Comparison of ENCODE assay signal across 19 cellular contexts in genomic region chr7:123581162-123581459, GRCh38. TPM values are rescaled to one million over a fixed set of nuclear protein-coding genes. Genes with fewer than 3 reads are reported as not detected.
DNase-seq lines count a peak whose midpoint lies in the region; ATAC-seq and TF ChIP-seq lines count a peak whose summit lies in the region.
"Had no signal": no experiment of that assay in that cellular context is flagged by ENCODE, and none has a peak within 500 bp of the region (broad histone marks: within the 10 kb centered on the region; RNA-seq: fewer than 3 reads in every experiment).

No MANE protein-coding gene starts in this region.

- CTCF ChIA-PET in SK-N-SH (lab: Yijun Ruan, JAX): interaction anchor here (0.8 to 4.0 kb wide), 31 partner anchors 10 to 335 kb away, joined by 3 to 23 read pairs (median 4); partner anchors contain the start of genes NDUFA5 and WASL

- DNase-seq in SK-N-SH: no peak
- no peak for DNase-seq in colonic mucosa
- no peak for DNase-seq in foreskin melanocyte
- DNase-seq in GM10266 (ENCODE audit: extremely low spot score): no peak
- DNase-seq: CD4-positive, alpha-beta T cell; cerebellar nuclear complex; stimulated activated CD4-positive, alpha-beta T cell treated with anti-CD3 and anti-CD28 coated beads, Interleukin-12 subunit alpha, Interleukin-12 subunit beta, amount 100 ng/mL, for 4 hours; stimulated activated naive CD4-positive, alpha-beta T cell; T-cell had no signal

- no peaks in the 10 kb centered on the region for H4K20me1 ChIP-seq in SK-N-SH (ENCODE audit: insufficient read depth)

- TF ChIP-seq CTCF in SK-N-SH (IDR thresholded peaks at IDR 0.05): peak; percentile 5; the same call in 1 of the 2 replicates
- peak; percentile 6 for TF ChIP-seq CTCF in colonic mucosa (IDR thresholded peaks at IDR 0.05)
- TF ChIP-seq CTCF in GM10266 (IDR thresholded peaks at IDR 0.05; ENCODE audit: control insufficient read depth, insufficient read depth, low read depth, missing control alignments): no peak

- H3K36me3 ChIP-seq in SK-N-SH (replicated peaks in 1 of 2; ENCODE audit: control insufficient read depth in 1 of 2, insufficient read depth in 2 of 2, low read length in 1 of 2) (no peaks in the 10 kb centered on the region), colonic mucosa (no peaks in the 10 kb centered on the region), skeletal muscle satellite cell (ENCODE audit: insufficient read depth, low read length) (no peaks in the 10 kb centered on the region)
- H3K36me3 ChIP-seq: gastroesophageal sphincter, tibial nerve had no signal

- ATAC-seq in SK-N-SH treated with all-trans-retinoic acid at 6 μM for 48 hours (no peak; the same call in 2 of the 3 replicates), HG02678 (IDR thresholded peaks at IDR 0.05; ENCODE audit: unreplicated experiment) (peak; percentile 7), HG03469 (IDR thresholded peaks at IDR 0.05; ENCODE audit: unreplicated experiment) (no peak)
- ATAC-seq: activated CD8-positive, alpha-beta T cell treated with anti-CD3 and anti-CD28 coated beads for 36 hours; gastroesophageal sphincter had no signal

- H3K27ac ChIP-seq in SK-N-SH (ENCODE audit: low read depth in 2 of 2, low read length in 1 of 2) (no peak overlapping the region), colonic mucosa (no peak overlapping the region)
- H3K27ac ChIP-seq: gastroesophageal sphincter, tibial nerve had no signal

- H3K9me3 ChIP-seq in SK-N-SH (no peaks in the 10 kb centered on the region), colonic mucosa (no peaks in the 10 kb centered on the region), skeletal muscle satellite cell (replicated peaks; ENCODE audit: low read length) (no peaks in the 10 kb centered on the region)
- H3K9me3 ChIP-seq: gastroesophageal sphincter, tibial nerve had no signal

- 11% methylated on average over 2 of the region's 2 CpGs for WGBS in SK-N-SH (ENCODE audit: low lambda C conversion rate)

- H3K9ac ChIP-seq in SK-N-SH (no peak overlapping the region), colonic mucosa (ENCODE audit: low read depth in 2 of 2, low read length in 2 of 2) (no peak overlapping the region), skeletal muscle satellite cell (ENCODE audit: low read depth, low read length) (no peak overlapping the region)

- H3K4me1 ChIP-seq in SK-N-SH (ENCODE audit: control insufficient read depth in 1 of 2, insufficient read depth in 2 of 2, low read depth in 1 of 2, low read length in 1 of 2) (no peaks in the 10 kb centered on the region; a peak in 1 of 4 replicates), colonic mucosa (no peaks in the 10 kb centered on the region), skeletal muscle satellite cell (ENCODE audit: control insufficient read depth, insufficient read depth, low read length) (no peaks in the 10 kb centered on the region)
- H3K4me1 ChIP-seq: tibial nerve had no signal

- H3F3A ChIP-seq in SK-N-SH (replicated peaks; ENCODE audit: insufficient read depth): no peaks in the 10 kb centered on the region

- intact Hi-C loops in colonic mucosa (cut with DNase I): loop anchor here (10.0 kb wide), 1 partner anchor 294 kb away; no protein-coding TSS in a partner anchor

- H2AFZ ChIP-seq in SK-N-SH (ENCODE audit: low read depth): no peak overlapping the region

- no peaks in the 10 kb centered on the region for H3K9me2 ChIP-seq in SK-N-SH

- TF ChIP-seq EP300 in SK-N-SH (IDR thresholded peaks at IDR 0.05; ENCODE audit: borderline replicate concordance in 1 of 2, low read depth in 1 of 2, low read length in 1 of 2): no peak

- H3K27me3 ChIP-seq in SK-N-SH (ENCODE audit: insufficient read depth) (peaks cover 13% of the 10 kb centered on the region; the same call in 1 of the 2 replicates), colonic mucosa (no peaks in the 10 kb centered on the region), skeletal muscle satellite cell (ENCODE audit: control insufficient read depth, insufficient read depth, low read length) (no peaks in the 10 kb centered on the region)
- H3K27me3 ChIP-seq: tibial nerve had no signal

- no peak overlapping the region; a peak in 1 of 4 replicates for H3K4me3 ChIP-seq in SK-N-SH (ENCODE audit: low read depth in 2 of 2, low read length in 1 of 2)
- H3K4me3 ChIP-seq in colonic mucosa: no peak overlapping the region
- no peak overlapping the region for H3K4me3 ChIP-seq in skeletal muscle satellite cell (ENCODE audit: low read length)
- H3K4me3 ChIP-seq: gastroesophageal sphincter, tibial nerve had no signal

- no peaks in the 10 kb centered on the region for H3K79me2 ChIP-seq in SK-N-SH (ENCODE audit: insufficient read depth)

- POLR2A ChIA-PET in SK-N-SH (lab: Yijun Ruan, JAX): no interaction called here

- H3K4me2 ChIP-seq in SK-N-SH (no peak overlapping the region), skeletal muscle satellite cell (ENCODE audit: low read length) (peak overlapping the region; percentile 53)

- no peak for TF ChIP-seq RAD21 in SK-N-SH (IDR thresholded peaks at IDR 0.05; ENCODE audit: low read length)

TF ChIP-seq in SK-N-SH, 30 proteins besides CTCF, POLR2A, EP300 and RAD21 (continues in another document):
- TF ChIP-seq MEF2A (IDR thresholded peaks at IDR 0.05; ENCODE audit: borderline replicate concordance, low read depth) (no peak), IRF3 (IDR thresholded peaks at IDR 0.05; ENCODE audit: low read depth, low read length) (no peak), SIN3A (IDR thresholded peaks at IDR 0.05; ENCODE audit: borderline replicate concordance, low read depth, low read length) (no peak), USF1 (IDR thresholded peaks at IDR 0.05; ENCODE audit: borderline replicate concordance, low read depth) (no peak), POLR2AphosphoS5 (IDR thresholded peaks at IDR 0.05; ENCODE audit: low read depth, low read length) (no peak), MAX (IDR thresholded peaks at IDR 0.05; ENCODE audit: low read depth) (no peak)

TF ChIP-seq in SK-N-SH treated with all-trans-retinoic acid at 6 μM for 48 hours, 23 proteins besides CTCF, POLR2A, EP300 and RAD21:
- TF ChIP-seq ZFP30 (CRISPR knock-in tag; IDR thresholded peaks at IDR 0.05) (no peak), BACH2 (CRISPR knock-in tag; IDR thresholded peaks at IDR 0.05; ENCODE audit: borderline replicate concordance) (no peak), ZFP3 (CRISPR knock-in tag; IDR thresholded peaks at IDR 0.05) (no peak), ZNF70 (CRISPR knock-in tag; IDR thresholded peaks at IDR 0.05) (no peak)

RNA-seq across cellular contexts. Expression of gene ASB15, which starts 20.5 kb away (rescaled TPM):
- not detected in 2 replicates for polyA plus RNA-seq in SK-N-SH (2012; rRNA removed)
- not detected in 2 replicates for polyA plus RNA-seq in SK-N-SH (2012; cell fraction: cytosol; rRNA removed)
- polyA plus RNA-seq in SK-N-SH (2012; cell fraction: nucleus; rRNA removed): not detected in 2 replicates
- not detected for total RNA-seq in colonic mucosa
- under 0.01 TPM in 1 of 2 replicates, not detected in the other for total RNA-seq in skeletal muscle satellite cell (2012; rRNA removed)
- total RNA-seq: activated CD8-positive, alpha-beta T cell treated with anti-CD3 and anti-CD28 coated beads for 36 hours; CD4-positive, alpha-beta T cell; gastroesophageal sphincter; H7; lower leg skin; naive thymus-derived CD4-positive, alpha-beta T cell; T-cell; tibial nerve had no signal

RNA-seq across cellular contexts. Expression of gene NDUFA5, which starts 23.5 kb away (rescaled TPM):
- 10.9 and 14.6 TPM in 2 replicates for polyA plus RNA-seq in SK-N-SH (2012; rRNA removed)
- polyA plus RNA-seq in SK-N-SH (2012; cell fraction: cytosol; rRNA removed): 20.3 and 38.9 TPM in 2 replicates
- 2.5 and 7.4 TPM in 2 replicates for polyA plus RNA-seq in SK-N-SH (2012; cell fraction: nucleus; rRNA removed)
- total RNA-seq in colonic mucosa: 100 to 1,000 TPM in 1 of 2 donors, 10 to 100 TPM in 1; 86.0 to 129 TPM
- 25.1 and 43.9 TPM in 2 replicates for total RNA-seq in skeletal muscle satellite cell (2012; rRNA removed)

RNA-seq across cellular contexts. Expression of gene IQUB, which starts 46.7 kb away (rescaled TPM):
- 0.10 and 0.11 TPM in 2 replicates for polyA plus RNA-seq in SK-N-SH (2012; rRNA removed)
- 0.13 and 0.15 TPM in 2 replicates for polyA plus RNA-seq in SK-N-SH (2012; cell fraction: cytosol; rRNA removed)
- polyA plus RNA-seq in SK-N-SH (2012; cell fraction: nucleus; rRNA removed): 0.09 and 0.26 TPM in 2 replicates
- under 1 TPM in 1 of 2 donors, not detected in 1; 0.16 TPM for total RNA-seq in colonic mucosa
- 0.44 and 0.51 TPM in 2 replicates for total RNA-seq in skeletal muscle satellite cell (2012; rRNA removed)
- total RNA-seq: CD4-positive, alpha-beta T cell had no signal
